In genomic region chrX:154019633-154020499, GRCh38 we compare ENCODE assay signal across 8 cellular contexts. TPM values are rescaled to one million over a fixed set of nuclear protein-coding genes. Genes with fewer than 3 reads are reported as not detected.
DNase-seq lines count a peak whose midpoint lies in the region; ATAC-seq, FAIRE-seq and TF ChIP-seq lines count a peak whose summit lies in the region.

IRAK1 (minus strand) TSS chrX:154019902; CDS start chrX:154019812, 90 bp downstream.

- H2AFZ ChIP-seq in H1 (ENCODE audit: low read length) = no peak within 1 kb of the TSS

- H3K27ac Mint-ChIP-seq in activated CD4-positive, alpha-beta memory T cell treated with anti-CD3 and anti-CD28 coated beads, Interleukin-2, amount 10 ng/mL, durations not matched to agents 7 days and 5 days = peak within 1 kb of the TSS; percentile 94
- H3K27ac Mint-ChIP-seq in memory B cell = peak within 1 kb of the TSS; percentile 86

- H3K4me1 Mint-ChIP-seq in activated CD4-positive, alpha-beta memory T cell treated with anti-CD3 and anti-CD28 coated beads, Interleukin-2, amount 10 ng/mL, durations not matched to agents 7 days and 5 days = peaks cover 19% of the 10 kb centered on the region
- peaks cover 11% of the 10 kb centered on the region for H3K4me1 Mint-ChIP-seq in memory B cell

- no peak within 1 kb of the TSS for H3K23ac ChIP-seq in H1 (ENCODE audit: insufficient read length)

- TF ChIP-seq EP300 in H1 (IDR thresholded peaks at IDR 0.05; ENCODE audit: borderline replicate concordance in 1 of 2, low read depth in 2 of 2, low read length in 2 of 2) = no peak

- H3K4me2 ChIP-seq in H1 (ENCODE audit: insufficient read depth in 1 of 2, low read depth in 2 of 2, low read length in 2 of 2) = peak within 1 kb of the TSS; percentile 70 to 74

- peak within 1 kb of the TSS; percentile 36; the same call in 1 of the 2 replicates for H3K27ac ChIP-seq in H1 (ENCODE audit: low read depth, low read length)

- H3K18ac ChIP-seq in H1 (ENCODE audit: extremely low read depth, low read length) = peak within 1 kb of the TSS; percentile 78

- no peaks in the 10 kb centered on the region for H3K27me3 ChIP-seq in H1 (replicated peaks in 1 of 4; ENCODE audit: control insufficient read depth in 3 of 4, extremely low read depth in 1 of 4, insufficient read depth in 3 of 4, low read length in 3 of 4)

- H3K4ac ChIP-seq in H1 (replicated peaks; ENCODE audit: insufficient read length, low read depth, low read length) = no peak within 1 kb of the TSS

- POLR2A ChIA-PET in activated CD4-positive, alpha-beta memory T cell treated with anti-CD3 and anti-CD28 coated beads, Interleukin-2, amount 10 ng/mL, durations not matched to agents 7 days and 5 days (lab: Charles Lee) = interaction anchor here (0.9 to 3.8 kb wide), 14 partner anchors 10 to 359 kb away, joined by 3 to 26 read pairs (median 4); partner anchors contain the start of genes EMD, HCFC1 and TMEM187
- POLR2A ChIA-PET in H1 (lab: Charles Lee; ENCODE audit: partially characterized antibody) = interaction anchor here (0.9 to 2.4 kb wide), 6 partner anchors 9 to 94 kb away, joined by 3 to 8 read pairs (median 4); partner anchors contain the start of genes ARHGAP4 and HCFC1

- H3K36me3 ChIP-seq in H1 (ENCODE audit: control insufficient read depth in 2 of 4, insufficient read depth in 4 of 4, low read length in 3 of 4) = peaks cover 2 to 11% (median 7%) of the 10 kb centered on the region in 4 experiments; a peak in 3 of 8 replicates

- H3K4me3 Mint-ChIP-seq in activated CD4-positive, alpha-beta memory T cell treated with anti-CD3 and anti-CD28 coated beads, Interleukin-2, amount 10 ng/mL, durations not matched to agents 7 days and 5 days = peak within 1 kb of the TSS; percentile 89
- peak within 1 kb of the TSS; percentile 91 for H3K4me3 Mint-ChIP-seq in memory B cell

- peak within 1 kb of the TSS; percentile 30 for H3K56ac ChIP-seq in H1 (replicated peaks; ENCODE audit: insufficient read length, low read depth, low read length)

- H3K9ac ChIP-seq in H1 (replicated peaks in 1 of 4; ENCODE audit: extremely low read depth in 1 of 4, low read depth in 3 of 4, low read length in 3 of 4) = peak within 1 kb of the TSS in 3 of 4 experiments; percentile 42 to 80 (median 62); a peak in 6 of 7 replicates

- CTCF ChIA-PET in activated CD4-positive, alpha-beta memory T cell treated with anti-CD3 and anti-CD28 coated beads, Interleukin-2, amount 10 ng/mL, durations not matched to agents 7 days and 5 days (lab: Charles Lee) = interaction anchor here (0.6 to 1.7 kb wide), 7 partner anchors 9 to 117 kb away, joined by 3 to 5 read pairs (median 3); no protein-coding TSS in a partner anchor
- CTCF ChIA-PET in H1 (lab: Charles Lee; ENCODE audit: partially characterized antibody) = interaction anchor here (0.7 to 2.5 kb wide), 4 partner anchors 10 to 32 kb away, joined by 3 to 9 read pairs (median 6); no protein-coding TSS in a partner anchor

- peak within 1 kb of the TSS; percentile 78 for H2BK120ac ChIP-seq in H1 (replicated peaks; ENCODE audit: low read depth, low read length)

- H3K14ac ChIP-seq in H1 (ENCODE audit: insufficient read length) = no peak within 1 kb of the TSS

- 43% methylated on average over 6 of the region's 96 CpGs; no CpG with 5 or more reads in 1 of the 2 experiments for WGBS in H1 (ENCODE audit: extremely low coverage in 1 of 2, insufficient coverage in 1 of 2, insufficient read length in 1 of 2, insufficient replicate concordance in 2 of 2, low coverage in 1 of 2, low lambda C conversion rate in 2 of 2, missing lambda C conversion rate in 1 of 2), 2 experiments

- no peaks in the 10 kb centered on the region for H3K79me2 ChIP-seq in H1 (ENCODE audit: control insufficient read depth in 1 of 2, insufficient read depth in 2 of 2, low read length in 2 of 2)

- H2BK5ac ChIP-seq in H1 (ENCODE audit: low read depth, low read length) = no peak within 1 kb of the TSS

- H4K5ac ChIP-seq in H1 (ENCODE audit: insufficient read length, low read depth, low read length) = no peak within 1 kb of the TSS

- peaks cover 21% of the 10 kb centered on the region for H3K36me3 Mint-ChIP-seq in activated CD4-positive, alpha-beta memory T cell treated with anti-CD3 and anti-CD28 coated beads, Interleukin-2, amount 10 ng/mL, durations not matched to agents 7 days and 5 days (ENCODE audit: low read depth)
- peaks cover 3% of the 10 kb centered on the region for H3K36me3 Mint-ChIP-seq in memory B cell

- no peaks in the 10 kb centered on the region for H3K27me3 Mint-ChIP-seq in activated CD4-positive, alpha-beta memory T cell treated with anti-CD3 and anti-CD28 coated beads, Interleukin-2, amount 10 ng/mL, durations not matched to agents 7 days and 5 days
- no peaks in the 10 kb centered on the region for H3K27me3 Mint-ChIP-seq in memory B cell

- peak; percentile 47 for DNase-seq in NCI-H345 (lab: John Stamatoyannopoulos, UW)
- DNase-seq in NCI-H345 treated with DMSO at 0.1 percent for 48 hours (lab: John Stamatoyannopoulos, UW; ENCODE audit: unreplicated experiment) = no peak
- DNase-seq in NCI-H2227 (lab: John Stamatoyannopoulos, UW; ENCODE audit: unreplicated experiment) = peak; percentile 64
- peak; percentile 65 for DNase-seq in activated CD4-positive, alpha-beta memory T cell treated with anti-CD3 and anti-CD28 coated beads, Interleukin-2, amount 10 ng/mL, durations not matched to agents 7 days and 5 days
- DNase-seq in H1 (ENCODE audit: low read depth in 1 of 2, low spot score in 2 of 2) = peak in 1 of 2 experiments; percentile 63
- peak; percentile 24 to 47 for DNase-seq in memory B cell (ENCODE audit: low spot score in 2 of 2)
- peak; percentile 18 to 22 for DNase-seq in stimulated activated CD8-positive, alpha-beta memory T cell treated with anti-CD3 and anti-CD28 coated beads, Interleukin-7, amount 100 ng/mL, for 1 hour (ENCODE audit: low read depth in 2 of 2)

- peak in 1 of 2 experiments; percentile 7; a peak in 1 of 4 replicates for TF ChIP-seq RAD21 in H1 (IDR thresholded peaks at IDR 0.05 in 1 of 2, conservative IDR thresholded peaks at IDR 0.05 in 1 of 2; ENCODE audit: low read depth in 2 of 2, low read length in 2 of 2)

- peaks cover 2% of the 10 kb centered on the region; the same call in 1 of the 2 replicates for H3K23me2 ChIP-seq in H1 (ENCODE audit: low read depth, low read length)

- no peak within 1 kb of the TSS for H2BK15ac ChIP-seq in H1 (ENCODE audit: low read length)

- no peaks in the 10 kb centered on the region for H3K9me3 Mint-ChIP-seq in activated CD4-positive, alpha-beta memory T cell treated with anti-CD3 and anti-CD28 coated beads, Interleukin-2, amount 10 ng/mL, durations not matched to agents 7 days and 5 days
- H3K9me3 Mint-ChIP-seq in memory B cell = no peaks in the 10 kb centered on the region

- no peak within 1 kb of the TSS for H2BK12ac ChIP-seq in H1 (ENCODE audit: low read depth, low read length)

- H3K4me3 ChIP-seq in H1 (ENCODE audit: extremely low read depth in 1 of 4, insufficient read depth in 2 of 4, low read depth in 3 of 4, low read length in 4 of 4) = peak within 1 kb of the TSS; percentile 23 to 58 (median 30)

- H2BK20ac ChIP-seq in H1 (ENCODE audit: low read length) = no peak within 1 kb of the TSS

- no peak for TF ChIP-seq POLR2A in H1 (IDR thresholded peaks at IDR 0.05; ENCODE audit: control extremely low read depth in 1 of 2, low read depth in 2 of 2, low read length in 2 of 2)

- ATAC-seq in HG02678 (IDR thresholded peaks at IDR 0.05; ENCODE audit: unreplicated experiment) = peak; percentile 78
- ATAC-seq in memory B cell (ENCODE audit: low read depth) = peak; percentile 83

- H4K8ac ChIP-seq in H1 (ENCODE audit: extremely low read depth, insufficient read depth, low read length) = peak within 1 kb of the TSS; percentile 85; the same call in 1 of the 2 replicates

- no peak for FAIRE-seq in H1 (lab: Jason Lieb, UNC)

- no peaks in the 10 kb centered on the region for H3K79me1 ChIP-seq in H1 (ENCODE audit: low read depth, low read length)

- peak within 1 kb of the TSS; percentile 65 for H4K91ac ChIP-seq in H1 (replicated peaks; ENCODE audit: insufficient read length, low read length)

- no peaks in the 10 kb centered on the region for H3K9me3 ChIP-seq in H1 (ENCODE audit: insufficient read depth in 2 of 2, low read depth in 1 of 2, low read length in 1 of 2)

- no peaks in the 10 kb centered on the region for H4K20me1 ChIP-seq in H1 (replicated peaks in 1 of 2; ENCODE audit: control insufficient read depth in 1 of 2, insufficient read depth in 2 of 2, low read length in 2 of 2)

- TF ChIP-seq CTCF in H1 (IDR thresholded peaks at IDR 0.05; ENCODE audit: control extremely low read depth in 1 of 3, insufficient read depth in 1 of 3, low read depth in 1 of 3, low read length in 3 of 3) = no peak

- H3K4me1 ChIP-seq in H1 (replicated peaks in 1 of 4; ENCODE audit: control insufficient read depth in 3 of 4, insufficient read depth in 4 of 4, low read length in 3 of 4) = peaks cover 2 to 28% (median 11%) of the 10 kb centered on the region in 4 experiments

- H2AK5ac ChIP-seq in H1 (ENCODE audit: low read depth, low read length) = no peak within 1 kb of the TSS

TF ChIP-seq in H1, 55 proteins besides CTCF, POLR2A, EP300 and RAD21:
- TF ChIP-seq YY1 (IDR thresholded peaks at IDR 0.05; ENCODE audit: low read depth, low read length) = peak; percentile 75; the same call in 1 of the 2 replicates
- TF ChIP-seq SP4 (IDR thresholded peaks at IDR 0.05; ENCODE audit: low read length) = no peak
- TF ChIP-seq MAX (IDR thresholded peaks at IDR 0.05) = peak; percentile 47

RNA-seq across cellular contexts. Expression of gene IRAK1, which starts in this region (rescaled TPM):
- 100 to 1,000 TPM; 118 to 122 TPM for total RNA-seq in activated CD4-positive, alpha-beta memory T cell treated with anti-CD3 and anti-CD28 coated beads, Interleukin-2, amount 10 ng/mL, durations not matched to agents 7 days and 5 days
- total RNA-seq in H1 (2021; fragmentation: NEBNext Ultra II Directional; extraction: Animal tissue kit (Norgen Biotek cat#: 25700)) = 41.7 and 47.2 TPM in 2 replicates
- polyA plus RNA-seq in H1 (2011; rRNA removed) = 26.6 and 34.7 TPM in 2 replicates
- polyA plus RNA-seq in H1 (2011; cell fraction: cytosol; rRNA removed) = 30.0 TPM
- 48.0 TPM for polyA plus RNA-seq in H1 (2011; cell fraction: nucleus; rRNA removed)
- 42.4 to 74.0 TPM (median 70.1 TPM) in 4 replicates for polyA plus RNA-seq in H1 (2012, experiment 1 of 2)
- 60.7 TPM for polyA plus RNA-seq in H1 (2012, experiment 2 of 2)
- 28.3 TPM for polyA plus RNA-seq in H1 (2013, experiment 1 of 2)
- polyA plus RNA-seq in H1 (2013, experiment 2 of 2) = 25.9 TPM
- 35.5 and 41.0 TPM in 2 replicates for polyA minus RNA-seq in H1 (2011; rRNA and poly(A)+ RNA removed)
- polyA minus RNA-seq in H1 (2011; cell fraction: cytosol; rRNA and poly(A)+ RNA removed) = 54.9 TPM
- polyA minus RNA-seq in H1 (2011; cell fraction: nucleus; rRNA and poly(A)+ RNA removed) = 27.7 TPM
